Comparison of ENCODE assay signal across 7 cellular contexts in the genomic region with DNA sequence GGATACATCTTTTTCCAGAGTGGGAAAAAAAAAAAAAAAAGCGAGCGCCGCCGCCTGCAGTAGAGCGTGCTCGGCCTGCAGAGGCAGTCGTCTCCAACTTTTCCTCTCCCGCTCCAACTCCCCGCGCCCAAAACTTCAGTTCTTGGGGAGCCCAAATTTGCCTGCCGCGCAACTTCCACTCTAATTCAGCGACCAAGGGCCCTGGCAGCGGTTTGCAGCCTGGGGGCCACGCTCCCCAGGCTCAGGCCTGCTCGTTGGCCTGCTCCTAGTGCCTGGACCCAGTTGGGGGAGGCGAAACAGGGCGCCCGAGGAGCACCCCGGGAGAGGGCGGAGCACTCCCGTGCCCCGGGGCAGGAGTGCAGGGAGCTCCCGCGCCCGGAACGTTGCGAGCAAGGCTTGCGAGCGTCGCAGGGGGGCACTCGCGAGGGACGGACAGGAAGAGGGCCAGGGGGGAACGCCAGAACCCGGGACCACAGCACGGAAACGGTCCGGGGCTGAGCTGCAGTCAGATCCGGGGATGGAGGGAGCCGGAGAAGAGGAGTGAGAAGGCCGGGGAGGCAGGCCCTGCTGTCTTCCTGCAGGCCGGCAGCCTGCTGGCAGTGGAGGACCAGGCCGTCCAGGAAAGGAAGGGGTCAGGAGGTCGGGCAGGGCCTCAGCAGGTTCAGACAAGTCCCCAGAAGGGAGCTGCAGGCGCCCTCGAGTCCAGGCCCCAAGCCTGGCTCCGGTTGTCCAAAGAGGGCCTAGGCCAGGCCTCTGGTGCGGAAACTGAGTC.
DNase-seq lines count a peak whose midpoint lies in the region; ATAC-seq and TF ChIP-seq lines count a peak whose summit lies in the region.

Gene STX16, plus strand, starts transcription at position 508 of the 772 bp plus-strand sequence. CDS start 724 bp downstream, outside the sequence.

- H3K27me3 ChIP-seq in brain microvascular endothelial cell (replicated peaks): no peaks in the 10 kb centered on the region

- in situ Hi-C loops in brain microvascular endothelial cell (cut with HindIII; ENCODE audit: low pct_ligation_motif_present, low sequenced_read_pairs): loop anchor here (5.0 to 25.0 kb wide), 2 partner anchors 186 to 414 kb away; no protein-coding TSS in a partner anchor

- ATAC-seq in GM18511 (IDR thresholded peaks at IDR 0.05; ENCODE audit: unreplicated experiment) (peak; percentile 66), HG03039 (IDR thresholded peaks at IDR 0.05; ENCODE audit: unreplicated experiment) (peak; percentile 67)

- H3K36me3 ChIP-seq in brain microvascular endothelial cell (replicated peaks): no peaks in the 10 kb centered on the region

- H3K4me3 ChIP-seq in brain microvascular endothelial cell (ENCODE audit: low read depth, low read length) (peak within 1 kb of the TSS; percentile 93), iPS-11a (ENCODE audit: low read depth, low read length) (peak within 1 kb of the TSS; percentile 70), skeletal muscle cell (ENCODE audit: low read depth, low read length) (peak within 1 kb of the TSS; percentile 100)

- peak; percentile 68 for TF ChIP-seq CTCF in brain microvascular endothelial cell (IDR thresholded peaks at IDR 0.05; ENCODE audit: low read depth, low read length, missing control alignments)

- peak within 1 kb of the TSS; percentile 58 for H3K27ac ChIP-seq in brain microvascular endothelial cell

- DNase-seq in NCI-H2107 treated with DMSO at 0.1 percent for 48 hours (lab: John Stamatoyannopoulos, UW; ENCODE audit: unreplicated experiment) (peak; percentile 56), UCSD-AML1 (lab: John Stamatoyannopoulos, UW; ENCODE audit: unreplicated experiment) (peak; percentile 95), brain microvascular endothelial cell (peak; percentile 79), skeletal muscle cell (ENCODE audit: low read depth) (peak; percentile 78)

Comparison
In these comparisons a context has a peak if more than half of its experiments do, and no peak if none do; other contexts are left out.
1. Peak in every context shown above with its lines: DNase-seq, ATAC-seq, H3K4me3 ChIP-seq and H3K27ac ChIP-seq.